Comparison of ENCODE assay signal across 8 cellular contexts in the genomic region with DNA sequence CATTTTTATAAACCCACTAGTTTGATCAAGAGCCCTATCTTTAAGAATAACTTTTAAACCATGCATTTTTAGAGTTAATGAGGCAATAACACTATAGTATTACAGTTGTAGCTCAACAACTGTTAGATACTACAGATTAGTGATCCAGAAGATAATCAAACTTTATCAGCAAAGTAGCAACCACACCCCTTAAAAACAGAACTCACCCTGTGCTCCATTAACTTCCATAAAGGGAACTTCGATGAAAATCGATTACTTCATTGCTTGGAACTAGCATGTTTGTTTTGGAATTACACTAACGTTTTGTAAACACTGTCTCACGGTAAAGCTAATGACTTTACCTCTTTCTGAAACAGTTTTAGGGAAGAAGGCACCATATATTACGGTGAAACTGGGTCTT. TPM values are rescaled to one million over a fixed set of nuclear protein-coding genes. Genes with fewer than 3 reads are reported as not detected.
DNase-seq lines count a peak whose midpoint lies in the region; ATAC-seq, FAIRE-seq and TF ChIP-seq lines count a peak whose summit lies in the region.

No MANE protein-coding gene starts in this region.

- H3K36me3 ChIP-seq in body of pancreas (replicated peaks in 1 of 2; ENCODE audit: insufficient read depth in 1 of 2, low read depth in 2 of 2): no peaks in the 10 kb centered on the region
- no peaks in the 10 kb centered on the region for H3K36me3 ChIP-seq in mucosa of descending colon (ENCODE audit: low read depth)

- no peak for FAIRE-seq in A549 (lab: Jason Lieb, UNC)

- H3K4me3 ChIP-seq in A549 (peak overlapping the region; percentile 71), HFF-Myc (replicated peaks; ENCODE audit: low read depth, low read length) (peak overlapping the region; percentile 72), body of pancreas (peak overlapping the region; percentile 62 to 99), mucosa of descending colon (peak overlapping the region; percentile 95)

- H3K9me3 ChIP-seq in A549: no peaks in the 10 kb centered on the region
- no peaks in the 10 kb centered on the region for H3K9me3 ChIP-seq in body of pancreas
- no peaks in the 10 kb centered on the region for H3K9me3 ChIP-seq in mucosa of descending colon

- TF ChIP-seq CTCF in A549 (IDR thresholded peaks at IDR 0.05): no peak
- no peak for TF ChIP-seq CTCF in HFF-Myc (IDR thresholded peaks at IDR 0.05; ENCODE audit: low read depth, low read length, missing control alignments)
- no peak for TF ChIP-seq CTCF in body of pancreas (IDR thresholded peaks at IDR 0.05)
- no peak for TF ChIP-seq CTCF in mucosa of descending colon (IDR thresholded peaks at IDR 0.05)

- H3K4me2 ChIP-seq in A549: peak overlapping the region; percentile 97

- TF ChIP-seq RAD21 in A549 (conservative IDR thresholded peaks at IDR 0.05 in 1 of 2, IDR thresholded peaks at IDR 0.05 in 1 of 2): no peak

- POLR2A ChIA-PET in A549 (lab: Yijun Ruan, JAX): interaction anchor here (1.5 kb wide), 1 partner anchor 85 kb away, joined by 6 read pairs; a partner anchor contains a TSS

- intact Hi-C loops in body of pancreas (cut with DNase I) (no loop called here), mucosa of descending colon (cut with DNase I, micrococcal nuclease) (no loop called here)

- H3K4me1 ChIP-seq in A549 (peaks cover 15% of the 10 kb centered on the region), body of pancreas (peaks cover 21% of the 10 kb centered on the region), mucosa of descending colon (ENCODE audit: low read depth) (peaks cover 20% of the 10 kb centered on the region)

- WGBS in A549 (ENCODE audit: missing lambda C conversion rate): 4% methylated on average over 5 of the region's 5 CpGs
- 1 to 4% methylated on average over 5 of the region's 5 CpGs for WGBS in body of pancreas, 2 donors

- no peak for TF ChIP-seq EP300 in A549 (IDR thresholded peaks at IDR 0.05)

- H3K27ac ChIP-seq in A549: peak overlapping the region; percentile 82 to 92
- peak overlapping the region; percentile 18 to 97 (median 94) for H3K27ac ChIP-seq in body of pancreas

- TF ChIP-seq POLR2A in A549 (IDR thresholded peaks at IDR 0.05; ENCODE audit: low read length) (no peak), body of pancreas (IDR thresholded peaks at IDR 0.05) (no peak)

- DNase-seq in A549 (ENCODE audit: low read depth in 1 of 2, low spot score in 1 of 2) (no peak), HFF-Myc (ENCODE audit: extremely low read depth, low read depth) (no peak), body of pancreas (no peak), mucosa of descending colon (no peak), glomerular visceral epithelial cell (ENCODE audit: extremely low spot score) (no peak), COLO668 (lab: John Stamatoyannopoulos, UW; ENCODE audit: unreplicated experiment) (no peak)

- ATAC-seq in A549 (no peak), body of pancreas (no peak), mucosa of descending colon (peak; percentile 4), GM18907 (IDR thresholded peaks at IDR 0.05; ENCODE audit: unreplicated experiment) (no peak)
- ATAC-seq in activated CD4-positive, CD25-positive, alpha-beta regulatory T cell treated with anti-CD3 and anti-CD28 coated beads, Interleukin-2, amount 50 U/mL, for 24 hours: no peak

- CTCF ChIA-PET in A549 (lab: Yijun Ruan, JAX): interaction anchor here (1.3 to 2.3 kb wide), 3 partner anchors 44 to 85 kb away, joined by 4 to 10 read pairs (median 9); a partner anchor contains a TSS

- no peaks in the 10 kb centered on the region for H3K27me3 ChIP-seq in body of pancreas

TF ChIP-seq in A549, 52 proteins besides CTCF, POLR2A, EP300 and RAD21:
- TF ChIP-seq GATA3 (IDR thresholded peaks at IDR 0.05; ENCODE audit: borderline replicate concordance) (no peak), BHLHE40 (IDR thresholded peaks at IDR 0.05; ENCODE audit: low read depth, low read length) (no peak), PHF8 (IDR thresholded peaks at IDR 0.05; ENCODE audit: borderline replicate concordance, low read depth) (no peak), JUNB (IDR thresholded peaks at IDR 0.05) (no peak), ZSCAN20 (CRISPR knock-in tag; IDR thresholded peaks at IDR 0.05) (no peak), NFE2L2 (conservative IDR thresholded peaks at IDR 0.05; ENCODE audit: low read length) (no peak)

RNA-seq across cellular contexts. Expression of a gene that starts 1.4 kb away (rescaled TPM):
- polyA plus RNA-seq in A549 (2011; rRNA removed): 18.9 and 28.2 TPM in 2 replicates
- 7.8 and 10.6 TPM in 2 replicates for polyA plus RNA-seq in A549 (2012; cell fraction: cytosol; rRNA removed)
- 8.7 and 9.5 TPM in 2 replicates for polyA plus RNA-seq in A549 (2012; cell fraction: nucleus; rRNA removed)
- polyA plus RNA-seq in A549 (2017; fragmentation: RNase III; extraction: RNeasy Plus Mini Kit Qiagen cat#74134 plus additional on column Dnase treatment): 14.2 to 16.1 TPM (median 14.9 TPM) in 3 replicates
- 7.1 and 8.6 TPM in 2 replicates for polyA minus RNA-seq in A549 (2011; rRNA and poly(A)+ RNA removed)
- total RNA-seq in body of pancreas: 10 to 100 TPM; 23.1 to 24.4 TPM
- 10 to 100 TPM; 12.5 to 18.4 (median 17.0) TPM for total RNA-seq in mucosa of descending colon
